In the genomic region with DNA sequence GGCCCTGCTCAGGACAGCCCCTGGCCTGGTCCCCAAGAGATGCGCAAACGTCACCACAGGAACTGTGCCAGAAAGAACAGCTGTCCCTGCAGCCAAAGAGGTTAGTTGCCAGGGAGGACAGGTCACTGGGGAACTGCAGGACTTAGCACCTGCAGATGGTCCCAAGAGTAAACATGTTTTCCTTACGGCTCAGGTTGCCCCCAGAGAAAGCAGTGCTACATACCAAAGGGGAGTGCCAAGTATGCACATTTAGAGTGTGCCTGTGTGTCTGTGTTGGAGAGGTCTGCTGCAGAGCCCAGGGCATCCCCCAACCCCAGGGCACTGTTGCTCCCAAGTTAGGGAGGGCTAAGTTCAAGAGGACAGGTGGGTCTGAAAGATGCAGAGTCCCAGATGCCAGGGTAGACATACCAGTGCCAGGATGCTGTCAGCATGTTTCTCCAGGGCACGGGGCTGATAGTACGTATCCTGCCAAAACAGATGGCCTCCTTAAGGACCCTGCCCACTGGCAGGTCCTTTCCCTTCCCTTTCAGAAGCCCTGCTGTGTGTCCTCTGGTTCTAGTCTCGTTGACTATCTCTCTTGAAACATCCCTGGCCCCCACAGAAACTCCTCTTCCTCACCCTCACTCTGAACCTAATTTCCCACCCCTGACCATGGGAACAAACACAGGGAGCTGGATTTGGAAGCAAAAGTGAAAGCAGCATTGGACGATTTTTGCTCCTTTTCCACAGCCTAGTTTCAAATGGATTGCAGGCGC, we compare ENCODE assay signal across 8 cellular contexts. TPM values are rescaled to one million over a fixed set of nuclear protein-coding genes. Genes with fewer than 3 reads are reported as not detected.
A peak's percentile ranks its signal among the peaks of the same experiment; 100 is the strongest.
DNase-seq lines count a peak whose midpoint lies in the region; ATAC-seq and FAIRE-seq lines count a peak whose summit lies in the region.

No MANE protein-coding gene starts in this region.

- H3K4me3 ChIP-seq in BLaER1: peak overlapping the region; percentile 83
- peak overlapping the region; percentile 97 for H3K4me3 ChIP-seq in iPS-18a (ENCODE audit: low read length)

- H3K9me3 Mint-ChIP-seq in activated naive CD4-positive, alpha-beta T cell treated with anti-CD3 and anti-CD28 coated beads, Interleukin-2, amount 50 U/mL, for 72 hours: no peaks in the 10 kb centered on the region
- no peaks in the 10 kb centered on the region for H3K9me3 Mint-ChIP-seq in stimulated activated effector memory CD8-positive, alpha-beta T cell treated with anti-CD3 and anti-CD28 coated beads, Interleukin-12 subunit alpha, Interleukin-12 subunit beta, amount 100 ng/mL, for 72 hours

- peak; percentile 63 for DNase-seq in LHCN-M2 (ENCODE audit: low read depth)
- DNase-seq in activated naive CD4-positive, alpha-beta T cell treated with anti-CD3 and anti-CD28 coated beads, Interleukin-2, amount 50 U/mL, for 72 hours (ENCODE audit: low spot score in 2 of 2): no peak
- no peak for DNase-seq in stimulated activated effector memory CD8-positive, alpha-beta T cell treated with anti-CD3 and anti-CD28 coated beads, Interleukin-12 subunit alpha, Interleukin-12 subunit beta, amount 100 ng/mL, for 72 hours (ENCODE audit: low spot score in 2 of 2)
- no peak for DNase-seq in urothelium cell line (ENCODE audit: low spot score)
- DNase-seq in inferior parietal cortex (ENCODE audit: extremely low spot score): no peak

- peaks cover 38% of the 10 kb centered on the region for H3K4me1 Mint-ChIP-seq in stimulated activated effector memory CD8-positive, alpha-beta T cell treated with anti-CD3 and anti-CD28 coated beads, Interleukin-12 subunit alpha, Interleukin-12 subunit beta, amount 100 ng/mL, for 72 hours

- peaks cover 40% of the 10 kb centered on the region for H3K36me3 ChIP-seq in BLaER1
- H3K36me3 ChIP-seq in iPS-18a (ENCODE audit: control insufficient read depth, low read depth, low read length): no peaks in the 10 kb centered on the region

- no peak for FAIRE-seq in urothelium cell line (lab: Jason Lieb, UNC)

- no peak for ATAC-seq in activated naive CD4-positive, alpha-beta T cell treated with anti-CD3 and anti-CD28 coated beads, Interleukin-2, amount 50 U/mL, for 72 hours
- ATAC-seq in stimulated activated effector memory CD8-positive, alpha-beta T cell treated with anti-CD3 and anti-CD28 coated beads, Interleukin-12 subunit alpha, Interleukin-12 subunit beta, amount 100 ng/mL, for 72 hours: no peak
- ATAC-seq in HG03460 (IDR thresholded peaks at IDR 0.05; ENCODE audit: unreplicated experiment): no peak

- H3K4me2 ChIP-seq in BLaER1: peak overlapping the region; percentile 91

- H3K9ac ChIP-seq in BLaER1: peak overlapping the region; percentile 92
- peak overlapping the region; percentile 91 for H3K9ac ChIP-seq in iPS-18a (ENCODE audit: low read length)

- H3K4me1 ChIP-seq in BLaER1: peaks cover 36% of the 10 kb centered on the region
- no peaks in the 10 kb centered on the region for H3K4me1 ChIP-seq in iPS-18a (ENCODE audit: control insufficient read depth, low read depth, low read length)

- H3K27ac Mint-ChIP-seq in activated naive CD4-positive, alpha-beta T cell treated with anti-CD3 and anti-CD28 coated beads, Interleukin-2, amount 50 U/mL, for 72 hours: peak overlapping the region; percentile 94 to 98
- H3K27ac Mint-ChIP-seq in stimulated activated effector memory CD8-positive, alpha-beta T cell treated with anti-CD3 and anti-CD28 coated beads, Interleukin-12 subunit alpha, Interleukin-12 subunit beta, amount 100 ng/mL, for 72 hours: peak overlapping the region; percentile 95

- no peaks in the 10 kb centered on the region for H3K9me3 ChIP-seq in BLaER1
- H3K9me3 ChIP-seq in iPS-18a (ENCODE audit: control insufficient read depth, low read depth, low read length): no peaks in the 10 kb centered on the region

- H3K27me3 ChIP-seq in BLaER1: no peaks in the 10 kb centered on the region
- H3K27me3 ChIP-seq in iPS-18a (ENCODE audit: control insufficient read depth, insufficient read depth, low read length): no peaks in the 10 kb centered on the region

- H4K20me1 ChIP-seq in BLaER1: peaks cover 12% of the 10 kb centered on the region

- H3K36me3 Mint-ChIP-seq in activated naive CD4-positive, alpha-beta T cell treated with anti-CD3 and anti-CD28 coated beads, Interleukin-2, amount 50 U/mL, for 72 hours: peaks cover 14% of the 10 kb centered on the region in 2 donors
- H3K36me3 Mint-ChIP-seq in stimulated activated effector memory CD8-positive, alpha-beta T cell treated with anti-CD3 and anti-CD28 coated beads, Interleukin-12 subunit alpha, Interleukin-12 subunit beta, amount 100 ng/mL, for 72 hours: peaks cover 56% of the 10 kb centered on the region

- H3K27ac ChIP-seq in BLaER1 (peak overlapping the region; percentile 91), iPS-18a (ENCODE audit: low read length) (no peak overlapping the region)

- peak overlapping the region; percentile 94 for H3K4me3 Mint-ChIP-seq in stimulated activated effector memory CD8-positive, alpha-beta T cell treated with anti-CD3 and anti-CD28 coated beads, Interleukin-12 subunit alpha, Interleukin-12 subunit beta, amount 100 ng/mL, for 72 hours

RNA-seq across cellular contexts. Expression of gene ABHD16A, which starts 1.3 kb away (rescaled TPM):
- total RNA-seq in LHCN-M2 (2014; rRNA removed): 45.8 and 50.5 TPM in 2 replicates
- 26.9 TPM for polyA plus RNA-seq in LHCN-M2 (2012)
- 10 to 100 TPM; 33.1 to 46.8 TPM for total RNA-seq in activated naive CD4-positive, alpha-beta T cell treated with anti-CD3 and anti-CD28 coated beads, Interleukin-2, amount 50 U/mL, for 72 hours

RNA-seq across cellular contexts. Expression of gene LY6G6F, which starts 4.8 kb away (rescaled TPM):
- not detected in 2 replicates for total RNA-seq in LHCN-M2 (2014; rRNA removed)
- polyA plus RNA-seq in LHCN-M2 (2012): not detected
- total RNA-seq in activated naive CD4-positive, alpha-beta T cell treated with anti-CD3 and anti-CD28 coated beads, Interleukin-2, amount 50 U/mL, for 72 hours: not detected

RNA-seq across cellular contexts. Expression of gene LY6G6D, which starts 13.3 kb away (rescaled TPM):
- total RNA-seq in LHCN-M2 (2014; rRNA removed): not detected in 2 replicates
- polyA plus RNA-seq in LHCN-M2 (2012): not detected
- not detected for total RNA-seq in activated naive CD4-positive, alpha-beta T cell treated with anti-CD3 and anti-CD28 coated beads, Interleukin-2, amount 50 U/mL, for 72 hours

RNA-seq across cellular contexts. Expression of gene LY6G6C, which starts 19.7 kb away (rescaled TPM):
- total RNA-seq in LHCN-M2 (2014; rRNA removed): 0.51 TPM in 1 of 2 replicates, not detected in the other
- polyA plus RNA-seq in LHCN-M2 (2012): not detected
- not detected for total RNA-seq in activated naive CD4-positive, alpha-beta T cell treated with anti-CD3 and anti-CD28 coated beads, Interleukin-2, amount 50 U/mL, for 72 hours

RNA-seq across cellular contexts. Expression of gene LY6G5C, which starts 21.0 kb away (rescaled TPM):
- total RNA-seq in LHCN-M2 (2014; rRNA removed): 1.4 and 3.2 TPM in 2 replicates
- polyA plus RNA-seq in LHCN-M2 (2012): 3.4 TPM
- 1 to 10 TPM; 1.8 to 4.1 TPM for total RNA-seq in activated naive CD4-positive, alpha-beta T cell treated with anti-CD3 and anti-CD28 coated beads, Interleukin-2, amount 50 U/mL, for 72 hours
